Comparison of ENCODE assay signal across 16 cellular contexts in the genomic region with DNA sequence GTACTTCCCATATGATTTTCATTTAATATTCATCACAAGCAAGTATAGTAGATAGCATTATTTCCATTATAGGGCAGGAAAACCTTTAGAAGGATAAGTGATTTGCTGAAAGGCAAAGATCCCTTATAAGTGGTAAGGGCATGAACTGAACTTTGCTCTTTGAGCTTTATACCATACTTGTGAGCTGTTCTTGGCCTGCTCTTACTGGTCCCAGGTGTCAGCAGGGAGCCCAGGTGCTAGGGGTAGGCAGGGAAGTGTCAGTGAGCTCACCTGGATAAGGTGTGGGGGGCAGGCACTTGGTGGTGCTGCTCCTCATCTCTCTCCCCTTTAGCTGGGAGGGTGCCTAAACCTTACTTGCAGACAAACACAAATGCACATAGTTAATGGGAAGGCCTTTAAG.
A peak's percentile ranks its signal among the peaks of the same experiment; 100 is the strongest.
DNase-seq lines count a peak whose midpoint lies in the region; ATAC-seq and TF ChIP-seq lines count a peak whose summit lies in the region.
"Had no signal": no experiment of that assay in that cellular context is flagged by ENCODE, and none has a peak within 500 bp of the region (broad histone marks: within the 10 kb centered on the region; RNA-seq: fewer than 3 reads in every experiment).

No MANE protein-coding gene starts in this region.

- no peak overlapping the region for H3K4ac ChIP-seq in mesendoderm (ENCODE audit: low read depth, low read length)

- TF ChIP-seq POLR2A in HCT116 (IDR thresholded peaks at IDR 0.05; ENCODE audit: borderline replicate concordance, extremely low read depth, insufficient read depth, insufficient read length) (no peak), body of pancreas (IDR thresholded peaks at IDR 0.05) (no peak), gastrocnemius medialis (IDR thresholded peaks at IDR 0.05) (no peak)

- POLR2A ChIA-PET in HCT116 (lab: Charles Lee), result no interaction called here

- H3K23ac ChIP-seq in mesendoderm (ENCODE audit: low read length), result no peak overlapping the region

- no TSS peak for BruUV-seq in HCT116 (replicated peaks; lab: Mats Ljungman, UMichigan)

- RAD21 ChIA-PET in HCT116 (lab: Charles Lee; ENCODE audit: low non-redundant PET in 1 of 2, low total read pairs in 2 of 2, uncharacterized antibody in 2 of 2, unreplicated experiment in 2 of 2), result no interaction called here

- H3K4me3 ChIP-seq in HCT116 (replicated peaks in 1 of 2; ENCODE audit: low read depth in 1 of 2, low read length in 2 of 2) (no peak overlapping the region), body of pancreas (no peak overlapping the region), mesendoderm (ENCODE audit: low read length) (no peak overlapping the region), gastrocnemius medialis (no peak overlapping the region)

- H3K4me2 ChIP-seq in HCT116 (ENCODE audit: low read length) (peak overlapping the region; percentile 21), mesendoderm (ENCODE audit: low read length) (no peak overlapping the region)

- no peak overlapping the region for H2BK15ac ChIP-seq in mesendoderm (replicated peaks; ENCODE audit: low read depth)

- no peaks in the 10 kb centered on the region; the same call in 1 of the 2 replicates for H3K9me2 ChIP-seq in HCT116 (ENCODE audit: insufficient read depth)

- intact Hi-C loops in HCT116 (cut with micrococcal nuclease), result no loop called here
- intact Hi-C loops in body of pancreas (cut with DNase I), result no loop called here
- intact Hi-C loops in gastrocnemius medialis (cut with DNase I; ENCODE audit: low total_unique reads), result no loop called here

- H2BK120ac ChIP-seq in mesendoderm (ENCODE audit: low read depth, low read length), result no peak overlapping the region

- H3K36me3 Mint-ChIP-seq in stimulated activated naive B cell treated with anti-CD40 and anti-IgM and Interleukin-4, amounts not matched to agents 10 μg/mL and 1 μg/mL and 100 μg/mL, for 72 hours, result peaks cover 22 to 37% of the 10 kb centered on the region in 2 donors
- H3K36me3 Mint-ChIP-seq: IgD-negative memory B cell had no signal

- no peak for TF ChIP-seq RAD21 in HCT116 (IDR thresholded peaks at IDR 0.05; ENCODE audit: low read depth)

- H3K56ac ChIP-seq in mesendoderm (ENCODE audit: low read length), result peak overlapping the region; percentile 40

- no peak overlapping the region for H4K5ac ChIP-seq in mesendoderm (ENCODE audit: low read length)

- H3K9me3 Mint-ChIP-seq in stimulated activated naive B cell treated with anti-CD40 and anti-IgM and Interleukin-4, amounts not matched to agents 10 μg/mL and 1 μg/mL and 100 μg/mL, for 72 hours, result peaks cover 4% of the 10 kb centered on the region in 2 donors
- H3K9me3 Mint-ChIP-seq: IgD-negative memory B cell had no signal

- no peak overlapping the region for H3K9ac ChIP-seq in HCT116 (ENCODE audit: low read length)
- no peak overlapping the region for H3K9ac ChIP-seq in mesendoderm (ENCODE audit: low read length)

- H3K4me3 Mint-ChIP-seq in stimulated activated naive B cell treated with anti-CD40 and anti-IgM and Interleukin-4, amounts not matched to agents 10 μg/mL and 1 μg/mL and 100 μg/mL, for 72 hours, result no peak overlapping the region
- H3K4me3 Mint-ChIP-seq: IgD-negative memory B cell had no signal

- H3K9me3 ChIP-seq in HCT116 (ENCODE audit: control insufficient read depth in 1 of 2, insufficient read depth in 1 of 2, low read depth in 1 of 2, low read length in 2 of 2), result no peaks in the 10 kb centered on the region
- no peaks in the 10 kb centered on the region for H3K9me3 ChIP-seq in body of pancreas
- H3K9me3 ChIP-seq in gastrocnemius medialis, result no peaks in the 10 kb centered on the region

- TF ChIP-seq CTCF in HCT116 (IDR thresholded peaks at IDR 0.05 in 2 of 3, conservative IDR thresholded peaks at IDR 0.05 in 1 of 3; ENCODE audit: borderline replicate concordance in 1 of 3, insufficient read depth in 1 of 3, low read depth in 2 of 3, low read length in 2 of 3) (no peak), body of pancreas (IDR thresholded peaks at IDR 0.05) (no peak), gastrocnemius medialis (IDR thresholded peaks at IDR 0.05 in 4 of 5, conservative IDR thresholded peaks at IDR 0.05 in 1 of 5) (no peak)

- no peak for DNase-seq in HCT116 (ENCODE audit: low read depth, low spot score)
- DNase-seq in body of pancreas, result peak in 1 of 4 donors; percentile 31
- no peak for DNase-seq in mesendoderm
- DNase-seq in stimulated activated naive B cell treated with anti-CD40 and anti-IgM and Interleukin-4, amounts not matched to agents 10 μg/mL and 1 μg/mL and 100 μg/mL, for 72 hours, result no peak
- no peak for DNase-seq in epidermal melanocyte (ENCODE audit: insufficient read length, low spot score)
- no peak for DNase-seq in gastrocnemius medialis
- DNase-seq: COR-L47; EL; Kasumi-1; MM.1S; NCI-H1105 treated with DMSO at 0.1 percent for 48 hours; NCI-H1694 treated with DMSO at 0.1 percent for 48 hours; NK-92 treated with Interleukin-12 subunit alpha and Interleukin-12 subunit beta, amount 100 ng/mL, for 24 hours; SHP77 treated with DMSO at 0.1 percent for 48 hours had no signal

- H2BK5ac ChIP-seq in mesendoderm (ENCODE audit: low read length), result no peak overlapping the region

- no peak overlapping the region for H2AK5ac ChIP-seq in mesendoderm (ENCODE audit: low read length)

- no peak overlapping the region for H4K8ac ChIP-seq in mesendoderm (ENCODE audit: low read depth, low read length)

- no peak overlapping the region for H3K27ac ChIP-seq in HCT116 (ENCODE audit: low read depth, low read length)
- no peak overlapping the region for H3K27ac ChIP-seq in body of pancreas
- H3K27ac ChIP-seq in mesendoderm (ENCODE audit: low read depth, low read length), result no peak overlapping the region
- no peak overlapping the region for H3K27ac ChIP-seq in gastrocnemius medialis

- no peaks in the 10 kb centered on the region for H3K27me3 Mint-ChIP-seq in stimulated activated naive B cell treated with anti-CD40 and anti-IgM and Interleukin-4, amounts not matched to agents 10 μg/mL and 1 μg/mL and 100 μg/mL, for 72 hours
- H3K27me3 Mint-ChIP-seq: IgD-negative memory B cell had no signal

- ATAC-seq in HCT116 (no peak), body of pancreas (peak; percentile 24), HG03039 (IDR thresholded peaks at IDR 0.05; ENCODE audit: unreplicated experiment) (no peak), gastrocnemius medialis (no peak)
- no peak for ATAC-seq in stimulated activated naive B cell treated with anti-CD40 and anti-IgM and Interleukin-4, amounts not matched to agents 10 μg/mL and 1 μg/mL and 100 μg/mL, for 72 hours (replicated peaks)

- H3K36me3 ChIP-seq in HCT116 (ENCODE audit: control insufficient read depth in 1 of 2, insufficient read depth in 2 of 2, low read length in 2 of 2), result no peaks in the 10 kb centered on the region
- no peaks in the 10 kb centered on the region for H3K36me3 ChIP-seq in body of pancreas (replicated peaks in 1 of 2; ENCODE audit: insufficient read depth in 1 of 2, low read depth in 2 of 2)
- no peaks in the 10 kb centered on the region for H3K36me3 ChIP-seq in mesendoderm (ENCODE audit: control insufficient read depth, insufficient read depth, low read length)
- no peaks in the 10 kb centered on the region for H3K36me3 ChIP-seq in gastrocnemius medialis

- H3K4me1 ChIP-seq in HCT116 (ENCODE audit: control insufficient read depth in 1 of 2, insufficient read depth in 2 of 2, low read length in 2 of 2) (peaks cover 14 to 41% of the 10 kb centered on the region in 2 experiments), body of pancreas (peaks cover 27% of the 10 kb centered on the region), mesendoderm (ENCODE audit: control insufficient read depth, low read depth, low read length) (peaks cover 5% of the 10 kb centered on the region), gastrocnemius medialis (no peaks in the 10 kb centered on the region)

- H3K4me1 Mint-ChIP-seq in stimulated activated naive B cell treated with anti-CD40 and anti-IgM and Interleukin-4, amounts not matched to agents 10 μg/mL and 1 μg/mL and 100 μg/mL, for 72 hours, result peaks cover 54 to 86% of the 10 kb centered on the region in 2 donors

- H3K79me2 ChIP-seq in HCT116 (ENCODE audit: insufficient read depth, low read length) (no peaks in the 10 kb centered on the region), mesendoderm (ENCODE audit: control insufficient read depth, insufficient read depth, low read length) (no peaks in the 10 kb centered on the region)

- H2AFZ ChIP-seq in HCT116 (ENCODE audit: low read depth, low read length, poor library complexity, severe bottlenecking), result no peak overlapping the region

- peak overlapping the region; percentile 80 for H3K27ac Mint-ChIP-seq in stimulated activated naive B cell treated with anti-CD40 and anti-IgM and Interleukin-4, amounts not matched to agents 10 μg/mL and 1 μg/mL and 100 μg/mL, for 72 hours
- H3K27ac Mint-ChIP-seq: IgD-negative memory B cell had no signal

- H4K20me1 ChIP-seq in HCT116 (ENCODE audit: insufficient read depth), result no peaks in the 10 kb centered on the region

- CTCF ChIA-PET in HCT116 (lab: Charles Lee), result no interaction called here

- H3K18ac ChIP-seq in mesendoderm (ENCODE audit: low read length), result no peak overlapping the region

- H3K79me1 ChIP-seq in mesendoderm (ENCODE audit: low read length), result no peaks in the 10 kb centered on the region

- in situ Hi-C loops in gastrocnemius medialis (cut with MboI; ENCODE audit: low sequenced_read_pairs in 4 of 4), result no loop called here

- H3K27me3 ChIP-seq in HCT116 (ENCODE audit: insufficient read depth, low read length) (no peaks in the 10 kb centered on the region), body of pancreas (no peaks in the 10 kb centered on the region), mesendoderm (ENCODE audit: insufficient read depth, low read length, poor library complexity) (no peaks in the 10 kb centered on the region), gastrocnemius medialis (no peaks in the 10 kb centered on the region)

TF ChIP-seq in HCT116, 20 proteins besides CTCF, POLR2A, EP300 and RAD21 (continues in another document):
- TF ChIP-seq FOSL1 (IDR thresholded peaks at IDR 0.05; ENCODE audit: low read depth) (no peak), YY1 (IDR thresholded peaks at IDR 0.05; ENCODE audit: extremely low read depth, insufficient replicate concordance, low read depth, low read length) (no peak)
- TF ChIP-seq, protein P1, sequence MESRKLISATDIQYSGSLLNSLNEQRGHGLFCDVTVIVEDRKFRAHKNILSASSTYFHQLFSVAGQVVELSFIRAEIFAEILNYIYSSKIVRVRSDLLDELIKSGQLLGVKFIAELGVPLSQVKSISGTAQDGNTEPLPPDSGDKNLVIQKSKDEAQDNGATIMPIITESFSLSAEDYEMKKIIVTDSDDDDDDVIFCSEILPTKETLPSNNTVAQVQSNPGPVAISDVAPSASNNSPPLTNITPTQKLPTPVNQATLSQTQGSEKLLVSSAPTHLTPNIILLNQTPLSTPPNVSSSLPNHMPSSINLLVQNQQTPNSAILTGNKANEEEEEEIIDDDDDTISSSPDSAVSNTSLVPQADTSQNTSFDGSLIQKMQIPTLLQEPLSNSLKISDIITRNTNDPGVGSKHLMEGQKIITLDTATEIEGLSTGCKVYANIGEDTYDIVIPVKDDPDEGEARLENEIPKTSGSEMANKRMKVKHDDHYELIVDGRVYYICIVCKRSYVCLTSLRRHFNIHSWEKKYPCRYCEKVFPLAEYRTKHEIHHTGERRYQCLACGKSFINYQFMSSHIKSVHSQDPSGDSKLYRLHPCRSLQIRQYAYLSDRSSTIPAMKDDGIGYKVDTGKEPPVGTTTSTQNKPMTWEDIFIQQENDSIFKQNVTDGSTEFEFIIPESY (IDR thresholded peaks at IDR 0.05; ENCODE audit: extremely low read depth, insufficient replicate concordance, low read length), result no peak
